27 cellular contexts compared by ENCODE assay signal in the genomic region with DNA sequence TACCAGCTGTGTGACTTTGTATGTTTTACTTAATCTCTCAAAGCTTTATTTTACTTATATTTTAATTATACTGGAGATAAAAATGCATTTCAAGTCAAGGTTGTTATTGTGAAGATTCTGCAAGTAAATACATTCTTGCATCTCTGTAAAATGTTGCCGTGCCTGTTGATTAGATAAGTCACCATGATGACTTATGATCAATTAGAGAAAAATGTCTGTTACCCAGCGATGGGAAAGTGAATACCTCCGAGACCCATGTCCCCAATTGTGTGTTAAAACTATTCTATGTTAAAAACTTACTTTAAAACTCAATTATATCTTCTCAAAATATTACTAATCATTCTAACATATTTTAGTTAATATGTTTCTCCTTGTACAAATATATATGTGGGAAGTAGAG. TPM values are rescaled to one million over a fixed set of nuclear protein-coding genes. Genes with fewer than 3 reads are reported as not detected.
"Had no signal": no experiment of that assay in that cellular context is flagged by ENCODE, and none has a peak within 500 bp of the region (broad histone marks: within the 10 kb centered on the region; RNA-seq: fewer than 3 reads in every experiment).

No MANE protein-coding gene starts in this region.

- H3K27ac ChIP-seq: stomach, suprapubic skin, thoracic aorta, thyroid gland, tibial artery, tibial nerve, transverse colon, upper lobe of left lung, upper lobe of right lung, uterus, vagina had no signal

- H3K36me3 ChIP-seq: stomach, suprapubic skin, thoracic aorta, thyroid gland, tibial artery, tibial nerve, upper lobe of left lung, upper lobe of right lung, uterus, vagina had no signal

- H3K4me3 Mint-ChIP-seq: stimulated activated effector memory CD8-positive, alpha-beta T cell treated with anti-CD3 and anti-CD28 coated beads, Interleukin-12 subunit alpha, Interleukin-12 subunit beta, amount 100 ng/mL, for 72 hours; stimulated activated memory B cell treated with anti-CD40 and anti-IgM and Interleukin-4, amounts not matched to agents 10 μg/mL and 1 μg/mL and 100 μg/mL, for 72 hours; stimulated activated naive B cell treated with anti-CD40 and anti-IgM and Interleukin-4, amounts not matched to agents 10 μg/mL and 1 μg/mL and 100 μg/mL, for 72 hours; stimulated activated naive CD8-positive, alpha-beta T cell treated with anti-CD3 and anti-CD28 coated beads, Interleukin-15, amount 100 ng/mL, for 72 hours; stimulated activated naive CD8-positive, alpha-beta T cell treated with anti-CD3 and anti-CD28 coated beads, Interleukin-15, Interleukin-2, amounts not matched to agents 100 ng/mL and 50 ng/mL, for 24 hours; type B pancreatic cell had no signal

- H3K27me3 Mint-ChIP-seq: stimulated activated memory B cell treated with anti-CD40 and anti-IgM and Interleukin-4, amounts not matched to agents 10 μg/mL and 1 μg/mL and 100 μg/mL, for 72 hours; stimulated activated naive B cell treated with anti-CD40 and anti-IgM and Interleukin-4, amounts not matched to agents 10 μg/mL and 1 μg/mL and 100 μg/mL, for 72 hours; stimulated activated naive CD8-positive, alpha-beta T cell treated with anti-CD3 and anti-CD28 coated beads, Interleukin-15, amount 100 ng/mL, for 72 hours; stimulated activated naive CD8-positive, alpha-beta T cell treated with anti-CD3 and anti-CD28 coated beads, Interleukin-15, Interleukin-2, amounts not matched to agents 100 ng/mL and 50 ng/mL, for 24 hours had no signal

- FAIRE-seq: urothelium cell line had no signal

- H3K4me3 ChIP-seq: stomach, suprapubic skin, thoracic aorta, thyroid gland, tibial artery, tibial nerve, transverse colon, upper lobe of left lung, upper lobe of right lung, uterus, vagina had no signal

- H3K4me1 ChIP-seq: stomach, suprapubic skin, thyroid gland, tibial artery, tibial nerve, upper lobe of left lung, upper lobe of right lung, uterus, vagina had no signal

- H3K9me3 Mint-ChIP-seq: stimulated activated effector memory CD8-positive, alpha-beta T cell treated with anti-CD3 and anti-CD28 coated beads, Interleukin-12 subunit alpha, Interleukin-12 subunit beta, amount 100 ng/mL, for 72 hours; stimulated activated memory B cell treated with anti-CD40 and anti-IgM and Interleukin-4, amounts not matched to agents 10 μg/mL and 1 μg/mL and 100 μg/mL, for 72 hours; stimulated activated naive CD8-positive, alpha-beta T cell treated with anti-CD3 and anti-CD28 coated beads, Interleukin-15, amount 100 ng/mL, for 72 hours; stimulated activated naive CD8-positive, alpha-beta T cell treated with anti-CD3 and anti-CD28 coated beads, Interleukin-15, Interleukin-2, amounts not matched to agents 100 ng/mL and 50 ng/mL, for 24 hours; type B pancreatic cell had no signal

- H3K27me3 ChIP-seq: stomach, suprapubic skin, thyroid gland, tibial artery, tibial nerve, transverse colon, upper lobe of left lung, upper lobe of right lung, uterus, vagina had no signal

- ATAC-seq: stimulated activated effector memory CD8-positive, alpha-beta T cell treated with anti-CD3 and anti-CD28 coated beads, Interleukin-12 subunit alpha, Interleukin-12 subunit beta, amount 100 ng/mL, for 72 hours; stimulated activated memory B cell treated with anti-CD40 and anti-IgM and Interleukin-4, amounts not matched to agents 10 μg/mL and 1 μg/mL and 100 μg/mL, for 72 hours; stimulated activated naive B cell treated with anti-CD40 and anti-IgM and Interleukin-4, amounts not matched to agents 10 μg/mL and 1 μg/mL and 100 μg/mL, for 72 hours; stimulated activated naive CD8-positive, alpha-beta T cell treated with anti-CD3 and anti-CD28 coated beads, Interleukin-15, amount 100 ng/mL, for 72 hours; stimulated activated naive CD8-positive, alpha-beta T cell treated with anti-CD3 and anti-CD28 coated beads, Interleukin-15, Interleukin-2, amounts not matched to agents 100 U/mL and 50 U/mL, for 24 hours; upper lobe of right lung had no signal

- DNase-seq: stimulated activated CD4-positive, alpha-beta T cell treated with anti-CD3 and anti-CD28 coated beads, Interleukin-2, amount 100 ng/mL, for 48 hours; stimulated activated CD4-positive, alpha-beta T cell treated with anti-CD3 and anti-CD28 coated beads, Interleukin-4, amount 100 ng/mL, for 1 hour; stimulated activated CD4-positive, alpha-beta T cell treated with anti-CD3 and anti-CD28 coated beads, Interleukin-4, amount 100 ng/mL, for 24 hours; stimulated activated CD4-positive, alpha-beta T cell treated with anti-CD3 and anti-CD28 coated beads, Interleukin-4, amount 100 ng/mL, for 4 hours; stimulated activated CD8-positive, alpha-beta memory T cell treated with anti-CD3 and anti-CD28 coated beads, Interleukin-4, amount 100 ng/mL, for 48 hours; stimulated activated naive B cell treated with anti-CD40 and anti-IgM and Interleukin-4, amounts not matched to agents 10 μg/mL and 1 μg/mL and 100 μg/mL, for 72 hours; stimulated activated naive CD4-positive, alpha-beta T cell; stimulated activated naive CD4-positive, alpha-beta T cell treated with Interleukin-2 at 50 U/mL for 16 hours; stimulated activated naive CD8-positive, alpha-beta T cell treated with anti-CD3 and anti-CD28 coated beads, Interleukin-15, amount 100 ng/mL, for 72 hours; stimulated activated naive CD8-positive, alpha-beta T cell treated with anti-CD3 and anti-CD28 coated beads, Interleukin-15, Interleukin-2, amounts not matched to agents 100 U/mL and 50 U/mL, for 24 hours; stomach; substantia nigra; thyroid gland; tibial artery; transverse colon; upper lobe of left lung; upper lobe of right lung; uterus had no signal

- H3K9me3 ChIP-seq: stomach, suprapubic skin, thoracic aorta, thyroid gland, tibial artery, tibial nerve, transverse colon, upper lobe of left lung, upper lobe of right lung, uterus, vagina had no signal

- H3K27ac Mint-ChIP-seq: stimulated activated effector memory CD8-positive, alpha-beta T cell treated with anti-CD3 and anti-CD28 coated beads, Interleukin-12 subunit alpha, Interleukin-12 subunit beta, amount 100 ng/mL, for 72 hours; stimulated activated memory B cell treated with anti-CD40 and anti-IgM and Interleukin-4, amounts not matched to agents 10 μg/mL and 1 μg/mL and 100 μg/mL, for 72 hours; stimulated activated naive B cell treated with anti-CD40 and anti-IgM and Interleukin-4, amounts not matched to agents 10 μg/mL and 1 μg/mL and 100 μg/mL, for 72 hours; stimulated activated naive CD8-positive, alpha-beta T cell treated with anti-CD3 and anti-CD28 coated beads, Interleukin-15, amount 100 ng/mL, for 72 hours; stimulated activated naive CD8-positive, alpha-beta T cell treated with anti-CD3 and anti-CD28 coated beads, Interleukin-15, Interleukin-2, amounts not matched to agents 100 ng/mL and 50 ng/mL, for 24 hours; type B pancreatic cell had no signal

RNA-seq across cellular contexts. Expression of a gene that starts 39.9 kb away (rescaled TPM):
- total RNA-seq: thoracic aorta had no signal
